8 cellular contexts compared by ENCODE assay signal in genomic region chr21:42258150-42258884, GRCh38. TPM values are rescaled to one million over a fixed set of nuclear protein-coding genes. Genes with fewer than 3 reads are reported as not detected.
DNase-seq lines count a peak whose midpoint lies in the region; ATAC-seq and TF ChIP-seq lines count a peak whose summit lies in the region.

No MANE protein-coding gene starts in this region.

- H3K9me3 ChIP-seq in MM.1S (replicated peaks; ENCODE audit: insufficient read depth, low read length): no peaks in the 10 kb centered on the region
- no peaks in the 10 kb centered on the region for H3K9me3 ChIP-seq in T-helper 17 cell (ENCODE audit: control insufficient read depth, low read length, poor library complexity, severe bottlenecking)
- no peaks in the 10 kb centered on the region for H3K9me3 ChIP-seq in adrenal gland (replicated peaks in 1 of 3)
- no peaks in the 10 kb centered on the region for H3K9me3 ChIP-seq in gastrocnemius medialis

- H4K20me1 ChIP-seq in MM.1S (ENCODE audit: insufficient read depth, low read length): no peaks in the 10 kb centered on the region

- DNase-seq in NCI-H2029 (lab: John Stamatoyannopoulos, UW): peak; percentile 30
- no peak for DNase-seq in NCI-H2029 treated with DMSO at 0.1 percent for 48 hours (lab: John Stamatoyannopoulos, UW)
- DNase-seq in MM.1S: peak; percentile 75
- peak; percentile 68 to 81 (median 70) for DNase-seq in T-helper 17 cell
- DNase-seq in adrenal gland: peak; percentile 57 to 86 (median 76)
- DNase-seq in left ventricle myocardium superior: peak; percentile 84
- DNase-seq in gastrocnemius medialis: peak in 1 of 2 donors; percentile 69

- H3K36me3 ChIP-seq in MM.1S (replicated peaks; ENCODE audit: insufficient read depth, low read length) (no peaks in the 10 kb centered on the region), adrenal gland (replicated peaks in 1 of 2) (no peaks in the 10 kb centered on the region), gastrocnemius medialis (no peaks in the 10 kb centered on the region)

- H2AFZ ChIP-seq in MM.1S (ENCODE audit: low read length): no peak overlapping the region

- H3K27me3 ChIP-seq in MM.1S (replicated peaks; ENCODE audit: insufficient read depth, low read length) (peaks cover 75% of the 10 kb centered on the region), adrenal gland (no peaks in the 10 kb centered on the region), gastrocnemius medialis (no peaks in the 10 kb centered on the region)

- H3K9me2 ChIP-seq in MM.1S (replicated peaks; ENCODE audit: insufficient read depth, low read length): no peaks in the 10 kb centered on the region

- H3K36me3 Mint-ChIP-seq in T-helper 17 cell (ENCODE audit: low read depth): no peaks in the 10 kb centered on the region

- H3K4me3 ChIP-seq in MM.1S (ENCODE audit: low read length) (no peak overlapping the region), adrenal gland (no peak overlapping the region), gastrocnemius medialis (no peak overlapping the region)

- no peaks in the 10 kb centered on the region for H3F3A ChIP-seq in MM.1S (ENCODE audit: insufficient read depth, low read length)

- ATAC-seq in T-helper 17 cell (peak; percentile 91), left ventricle myocardium superior (peak; percentile 68), gastrocnemius medialis (peak in 1 of 2 donors; percentile 68), GM18909 (IDR thresholded peaks at IDR 0.05; ENCODE audit: poor library complexity, unreplicated experiment) (no peak)

- TF ChIP-seq POLR2A in adrenal gland (IDR thresholded peaks at IDR 0.05) (no peak), gastrocnemius medialis (IDR thresholded peaks at IDR 0.05) (no peak)

- no peak overlapping the region for H3K9ac ChIP-seq in MM.1S (ENCODE audit: low read length)

- H3K27me3 Mint-ChIP-seq in T-helper 17 cell: no peaks in the 10 kb centered on the region

- peak overlapping the region; percentile 50 for H3K4me3 Mint-ChIP-seq in T-helper 17 cell

- H3K4me1 ChIP-seq in MM.1S (ENCODE audit: low read length) (no peaks in the 10 kb centered on the region), adrenal gland (replicated peaks in 1 of 2) (peaks cover 21 to 48% of the 10 kb centered on the region in 2 donors), gastrocnemius medialis (peaks cover 26 to 31% of the 10 kb centered on the region in 2 donors)

- H3K27ac Mint-ChIP-seq in T-helper 17 cell: peak overlapping the region; percentile 62

- in situ Hi-C loops in gastrocnemius medialis (cut with MboI; ENCODE audit: low sequenced_read_pairs in 4 of 4): loop anchor here in 3 of 4 donors (10.0 kb wide), 3 partner anchors 54 to 104 kb away; no protein-coding TSS in a partner anchor

- H3K4me2 ChIP-seq in MM.1S (ENCODE audit: low read depth, low read length): no peak overlapping the region

- TF ChIP-seq CTCF in MM.1S (IDR thresholded peaks at IDR 0.05; ENCODE audit: low read length) (peak; percentile 100), adrenal gland (IDR thresholded peaks at IDR 0.05) (peak; percentile 52 to 81 (median 67)), gastrocnemius medialis (IDR thresholded peaks at IDR 0.05 in 4 of 5, conservative IDR thresholded peaks at IDR 0.05 in 1 of 5) (peak; percentile 73 to 87 (median 84))

- H3K27ac ChIP-seq in MM.1S (ENCODE audit: low read length) (no peak overlapping the region), adrenal gland (peak overlapping the region in 1 of 5 donors; percentile 48), gastrocnemius medialis (peak overlapping the region; percentile 24 to 41 (median 34))

- H3K4me1 Mint-ChIP-seq in T-helper 17 cell: peaks cover 32% of the 10 kb centered on the region

- H3K79me2 ChIP-seq in MM.1S (ENCODE audit: low read length): no peaks in the 10 kb centered on the region

- WGBS in adrenal gland, 4 donors: 22 to 33% (median 27%) methylated on average over 4 of the region's 4 CpGs

- intact Hi-C loops in adrenal gland (cut with DNase I): loop anchor here (5.0 to 10.0 kb wide), 3 partner anchors 41 to 114 kb away; partner anchors contain the start of gene ABCG1 (in 1 of the 2)
- intact Hi-C loops in left ventricle myocardium superior (cut with micrococcal nuclease): loop anchor here (10.0 kb wide), 1 partner anchor 94 kb away; no protein-coding TSS in a partner anchor
- intact Hi-C loops in gastrocnemius medialis (cut with DNase I; ENCODE audit: low total_unique reads): loop anchor here (1.0 to 2.0 kb wide), 3 partner anchors 40 to 113 kb away; partner anchors contain the start of gene ABCG1

RNA-seq across cellular contexts. Expression of gene ABCG1, which starts 39.4 kb away (rescaled TPM):
- total RNA-seq in T-helper 17 cell (10 to 100 TPM; 43.4 to 75.0 TPM), adrenal gland (100 to 1,000 TPM in 2 of 8 donors, 10 to 100 TPM in 6; 47.8 to 136 (median 90.9) TPM), left ventricle myocardium superior (11.1 TPM), gastrocnemius medialis (10 to 100 TPM in 2 of 4 donors, 1 to 10 TPM in 2; 3.4 to 43.3 (median 10.3) TPM)
- polyA plus RNA-seq in adrenal gland: 10 to 100 TPM; 32.5 to 52.7 (median 38.7) TPM

RNA-seq across cellular contexts. Expression of gene TFF3, which starts 56.9 kb away (rescaled TPM):
- total RNA-seq in T-helper 17 cell (not detected), adrenal gland (10 to 100 TPM in 4 of 8 donors, 1 to 10 TPM in 4; 3.3 to 29.3 (median 11.1) TPM), left ventricle myocardium superior (5.3 TPM), gastrocnemius medialis (1 to 10 TPM in 1 of 4 donors, under 1 TPM in 3; 0.64 to 4.7 (median 0.89) TPM)
- 10 to 100 TPM in 2 of 3 donors, 1 to 10 TPM in 1; 1.2 to 42.3 (median 20.4) TPM for polyA plus RNA-seq in adrenal gland
